Comparison of ENCODE assay signal across 8 cellular contexts in genomic region chr19:17216058-17216670, GRCh38. TPM values are rescaled to one million over a fixed set of nuclear protein-coding genes. Genes with fewer than 3 reads are reported as not detected.
DNase-seq lines count a peak whose midpoint lies in the region; ATAC-seq, FAIRE-seq and TF ChIP-seq lines count a peak whose summit lies in the region.

No MANE protein-coding gene starts in this region.

- intact Hi-C loops in activated T-helper 2 cell treated with anti-CD3 and anti-CD28 coated beads, Interferon-gamma antibody, Interleukin-2, Interleukin-4, amounts not matched to agents 10 μg/mL and 5 μg/mL and 100 μg/mL, durations not matched to agents 14 hours and 24 hours and 36 hours (cut with micrococcal nuclease) = no loop called here

- H3K9me1 ChIP-seq in keratinocyte (ENCODE audit: control insufficient read depth, extremely low read depth, insufficient read depth, low read length) = no peaks in the 10 kb centered on the region

- H3K4me1 ChIP-seq in keratinocyte (ENCODE audit: control insufficient read depth, extremely low read depth, insufficient read depth, low read length) = peaks cover 15% of the 10 kb centered on the region
- H3K4me1 ChIP-seq in thymus (ENCODE audit: control insufficient read depth, insufficient read depth, low read length) = peaks cover 14% of the 10 kb centered on the region

- H3K79me2 ChIP-seq in keratinocyte (ENCODE audit: control insufficient read depth, insufficient read depth, low read length) = no peaks in the 10 kb centered on the region

- H3K4me3 Mint-ChIP-seq in activated CD4-positive, alpha-beta T cell treated with anti-CD3 and anti-CD28 coated beads, Interleukin-2, amount 10 ng/mL, durations not matched to agents 7 days and 5 days = peak overlapping the region; percentile 76
- H3K4me3 Mint-ChIP-seq in activated T-helper 2 cell treated with anti-CD3 and anti-CD28 coated beads, Interferon-gamma antibody, Interleukin-2, Interleukin-4, amounts not matched to agents 10 μg/mL and 5 μg/mL and 100 μg/mL, durations not matched to agents 14 hours and 24 hours and 36 hours (ENCODE audit: low read depth) = peak overlapping the region; percentile 84

- ATAC-seq in GM21786 (IDR thresholded peaks at IDR 0.05; ENCODE audit: unreplicated experiment) = no peak

- TF ChIP-seq CTCF in keratinocyte (optimal IDR thresholded peaks at IDR 0.05 in 1 of 3, IDR thresholded peaks at IDR 0.05 in 1 of 3, conservative IDR thresholded peaks at IDR 0.05 in 1 of 3; ENCODE audit: extremely low read depth in 1 of 3, insufficient read depth in 2 of 3, low read length in 3 of 3) = no peak

- H3K27ac Mint-ChIP-seq in activated CD4-positive, alpha-beta T cell treated with anti-CD3 and anti-CD28 coated beads, Interleukin-2, amount 10 ng/mL, durations not matched to agents 7 days and 5 days = peak overlapping the region; percentile 98
- peak overlapping the region; percentile 96 for H3K27ac Mint-ChIP-seq in activated T-helper 2 cell treated with anti-CD3 and anti-CD28 coated beads, Interferon-gamma antibody, Interleukin-2, Interleukin-4, amounts not matched to agents 10 μg/mL and 5 μg/mL and 100 μg/mL, durations not matched to agents 14 hours and 24 hours and 36 hours

- peaks cover 2 to 26% of the 10 kb centered on the region in 2 experiments for H3K36me3 ChIP-seq in keratinocyte (ENCODE audit: control insufficient read depth in 2 of 2, extremely low read depth in 1 of 2, insufficient read depth in 2 of 2, low read length in 2 of 2)
- peaks cover 53% of the 10 kb centered on the region for H3K36me3 ChIP-seq in thymus (ENCODE audit: control insufficient read depth, insufficient read depth)

- H3K4me3 ChIP-seq in keratinocyte (ENCODE audit: control insufficient read depth in 2 of 3, extremely low read depth in 1 of 3, insufficient read depth in 2 of 3, low read depth in 1 of 3, low read length in 3 of 3) (peak overlapping the region; percentile 67 to 82 (median 76)), thymus (ENCODE audit: low read length) (peak overlapping the region; percentile 81)

- dilution Hi-C loops in keratinocyte (cut with MboI; ENCODE audit: extremely low pct_ligation_motif_present, low sequenced_read_pairs) = no loop called here

- no peak for DNase-seq in activated CD4-positive, alpha-beta T cell treated with anti-CD3 and anti-CD28 coated beads, Interleukin-2, amount 10 ng/mL, durations not matched to agents 7 days and 5 days
- no peak for DNase-seq in activated CD4-positive, alpha-beta T cell treated with anti-CD3 and anti-CD28 coated beads for 48 hours
- no peak for DNase-seq in activated T-helper 2 cell treated with anti-CD3 and anti-CD28 coated beads, Interferon-gamma antibody, Interleukin-2, Interleukin-4, amounts not matched to agents 10 μg/mL and 5 μg/mL and 100 μg/mL, durations not matched to agents 14 hours and 24 hours and 36 hours (ENCODE audit: low spot score)
- DNase-seq in keratinocyte (ENCODE audit: low read depth, low spot score) (no peak), midbrain (lab: John Stamatoyannopoulos, UW) (no peak)
- no peak for DNase-seq in stimulated activated CD4-positive, alpha-beta T cell treated with anti-CD3 and anti-CD28 coated beads, Interleukin-4, amount 100 ng/mL, for 1 hour

- FAIRE-seq in keratinocyte (lab: Jason Lieb, UNC) = no peak

- peak overlapping the region; percentile 73 for H3K4me2 ChIP-seq in keratinocyte (ENCODE audit: control insufficient read depth, extremely low read depth, insufficient read depth, low read depth, low read length)

- H3K27me3 Mint-ChIP-seq in activated CD4-positive, alpha-beta T cell treated with anti-CD3 and anti-CD28 coated beads, Interleukin-2, amount 10 ng/mL, durations not matched to agents 7 days and 5 days = no peaks in the 10 kb centered on the region
- H3K27me3 Mint-ChIP-seq in activated T-helper 2 cell treated with anti-CD3 and anti-CD28 coated beads, Interferon-gamma antibody, Interleukin-2, Interleukin-4, amounts not matched to agents 10 μg/mL and 5 μg/mL and 100 μg/mL, durations not matched to agents 14 hours and 24 hours and 36 hours (ENCODE audit: low read depth) = no peaks in the 10 kb centered on the region

- H4K20me1 ChIP-seq in keratinocyte (ENCODE audit: control insufficient read depth, extremely low read depth, insufficient read depth, low read length) = no peaks in the 10 kb centered on the region

- H3K9ac ChIP-seq in keratinocyte (ENCODE audit: control insufficient read depth, extremely low read depth, insufficient read depth, low read length) = peak overlapping the region; percentile 92

- no peaks in the 10 kb centered on the region for H3K27me3 ChIP-seq in keratinocyte (ENCODE audit: control insufficient read depth, extremely low read depth, insufficient read depth, low read length)
- no peaks in the 10 kb centered on the region for H3K27me3 ChIP-seq in thymus (ENCODE audit: control insufficient read depth, insufficient read depth)

- peaks cover 34% of the 10 kb centered on the region for H3K36me3 Mint-ChIP-seq in activated CD4-positive, alpha-beta T cell treated with anti-CD3 and anti-CD28 coated beads, Interleukin-2, amount 10 ng/mL, durations not matched to agents 7 days and 5 days (ENCODE audit: low read depth)
- peaks cover 50% of the 10 kb centered on the region for H3K36me3 Mint-ChIP-seq in activated T-helper 2 cell treated with anti-CD3 and anti-CD28 coated beads, Interferon-gamma antibody, Interleukin-2, Interleukin-4, amounts not matched to agents 10 μg/mL and 5 μg/mL and 100 μg/mL, durations not matched to agents 14 hours and 24 hours and 36 hours (ENCODE audit: low read depth)

- H3K27ac ChIP-seq in keratinocyte (ENCODE audit: control insufficient read depth, insufficient read depth, low read length) (no peak overlapping the region), thymus (ENCODE audit: low read depth) (no peak overlapping the region)

- WGBS in thymus = 96% methylated on average over 13 of the region's 13 CpGs

- CTCF ChIA-PET in activated CD4-positive, alpha-beta T cell treated with anti-CD3 and anti-CD28 coated beads, Interleukin-2, amount 10 ng/mL, durations not matched to agents 7 days and 5 days (lab: Charles Lee) = interaction anchor here (0.7 to 1.7 kb wide), 4 partner anchors 10 to 1145 kb away, joined by 4 to 5 read pairs (median 5); partner anchors contain the start of gene OCEL1

- POLR2A ChIA-PET in activated CD4-positive, alpha-beta T cell treated with anti-CD3 and anti-CD28 coated beads, Interleukin-2, amount 10 ng/mL, durations not matched to agents 7 days and 5 days (lab: Charles Lee) = interaction anchor here (1.1 to 1.3 kb wide), 2 partner anchors 10 to 139 kb away, joined by 3 to 5 read pairs; partner anchors contain the start of gene OCEL1

- no peaks in the 10 kb centered on the region for H3K9me3 ChIP-seq in keratinocyte (ENCODE audit: control insufficient read depth, low read depth, low read length)
- peaks cover 1% of the 10 kb centered on the region for H3K9me3 ChIP-seq in thymus (ENCODE audit: control insufficient read depth)

- H2AFZ ChIP-seq in keratinocyte (ENCODE audit: control insufficient read depth, low read length) = no peak overlapping the region

- H3K9me3 Mint-ChIP-seq in activated CD4-positive, alpha-beta T cell treated with anti-CD3 and anti-CD28 coated beads, Interleukin-2, amount 10 ng/mL, durations not matched to agents 7 days and 5 days = no peaks in the 10 kb centered on the region
- H3K9me3 Mint-ChIP-seq in activated T-helper 2 cell treated with anti-CD3 and anti-CD28 coated beads, Interferon-gamma antibody, Interleukin-2, Interleukin-4, amounts not matched to agents 10 μg/mL and 5 μg/mL and 100 μg/mL, durations not matched to agents 14 hours and 24 hours and 36 hours = no peaks in the 10 kb centered on the region

- peaks cover 21% of the 10 kb centered on the region for H3K4me1 Mint-ChIP-seq in activated CD4-positive, alpha-beta T cell treated with anti-CD3 and anti-CD28 coated beads, Interleukin-2, amount 10 ng/mL, durations not matched to agents 7 days and 5 days
- peaks cover 5% of the 10 kb centered on the region for H3K4me1 Mint-ChIP-seq in activated T-helper 2 cell treated with anti-CD3 and anti-CD28 coated beads, Interferon-gamma antibody, Interleukin-2, Interleukin-4, amounts not matched to agents 10 μg/mL and 5 μg/mL and 100 μg/mL, durations not matched to agents 14 hours and 24 hours and 36 hours (ENCODE audit: low read depth)

RNA-seq across cellular contexts. Expression of gene USE1, which starts 1.0 kb away (rescaled TPM):
- 10 to 100 TPM; 23.3 to 24.7 TPM for total RNA-seq in activated CD4-positive, alpha-beta T cell treated with anti-CD3 and anti-CD28 coated beads, Interleukin-2, amount 10 ng/mL, durations not matched to agents 7 days and 5 days
- total RNA-seq in activated T-helper 2 cell treated with anti-CD3 and anti-CD28 coated beads, Interferon-gamma antibody, Interleukin-2, Interleukin-4, amounts not matched to agents 10 μg/mL and 5 μg/mL and 100 μg/mL, durations not matched to agents 14 hours and 24 hours and 36 hours = 26.4 and 27.2 TPM in 2 replicates
- polyA plus RNA-seq in keratinocyte = 18.0 to 24.1 TPM (median 20.7 TPM) in 3 replicates
- 21.7 TPM for polyA plus RNA-seq in keratinocyte (2011; ENCODE audit: low read depth)
- 11.7 and 27.0 TPM in 2 replicates for polyA plus RNA-seq in keratinocyte (2011; cell fraction: cytosol; rRNA removed)
- polyA plus RNA-seq in keratinocyte (2011; cell fraction: nucleus; rRNA removed) = 17.0 and 19.8 TPM in 2 replicates
- polyA plus RNA-seq in keratinocyte (2012; ENCODE audit: low replicate concordance) = 14.7 and 24.1 TPM in 2 replicates
- polyA minus RNA-seq in keratinocyte = 4.1 to 7.6 TPM (median 7.2 TPM) in 3 replicates
- polyA minus RNA-seq in keratinocyte (2011; cell fraction: cytosol; rRNA and poly(A)+ RNA removed) = 23.4 TPM
- 3.5 and 4.9 TPM in 2 replicates for polyA minus RNA-seq in keratinocyte (2011; cell fraction: nucleus; rRNA and poly(A)+ RNA removed)
- polyA plus RNA-seq in thymus = 52.9 TPM

RNA-seq across cellular contexts. Expression of gene OCEL1, which starts 9.9 kb away (rescaled TPM):
- total RNA-seq in activated CD4-positive, alpha-beta T cell treated with anti-CD3 and anti-CD28 coated beads, Interleukin-2, amount 10 ng/mL, durations not matched to agents 7 days and 5 days = 10 to 100 TPM; 19.6 to 23.1 TPM
- total RNA-seq in activated T-helper 2 cell treated with anti-CD3 and anti-CD28 coated beads, Interferon-gamma antibody, Interleukin-2, Interleukin-4, amounts not matched to agents 10 μg/mL and 5 μg/mL and 100 μg/mL, durations not matched to agents 14 hours and 24 hours and 36 hours = 20.7 and 22.0 TPM in 2 replicates
- polyA plus RNA-seq in keratinocyte (2.1 to 6.6 TPM (median 2.2 TPM) in 3 replicates), thymus (24.8 TPM)
- 3.2 TPM for polyA plus RNA-seq in keratinocyte (2011; ENCODE audit: low read depth)
- polyA plus RNA-seq in keratinocyte (2011; cell fraction: cytosol; rRNA removed) = 3.5 and 7.4 TPM in 2 replicates
- polyA plus RNA-seq in keratinocyte (2011; cell fraction: nucleus; rRNA removed) = 5.7 and 9.2 TPM in 2 replicates
- polyA plus RNA-seq in keratinocyte (2012; ENCODE audit: low replicate concordance) = 6.5 and 18.1 TPM in 2 replicates
- 1.5 to 7.8 TPM (median 1.8 TPM) in 3 replicates for polyA minus RNA-seq in keratinocyte
- 4.0 TPM for polyA minus RNA-seq in keratinocyte (2011; cell fraction: cytosol; rRNA and poly(A)+ RNA removed)
- polyA minus RNA-seq in keratinocyte (2011; cell fraction: nucleus; rRNA and poly(A)+ RNA removed) = 1.6 and 2.4 TPM in 2 replicates

RNA-seq across cellular contexts. Expression of gene NR2F6, which starts 29.6 kb away (rescaled TPM):
- 1 to 10 TPM; 3.6 to 3.8 TPM for total RNA-seq in activated CD4-positive, alpha-beta T cell treated with anti-CD3 and anti-CD28 coated beads, Interleukin-2, amount 10 ng/mL, durations not matched to agents 7 days and 5 days
- 13.2 and 13.4 TPM in 2 replicates for total RNA-seq in activated T-helper 2 cell treated with anti-CD3 and anti-CD28 coated beads, Interferon-gamma antibody, Interleukin-2, Interleukin-4, amounts not matched to agents 10 μg/mL and 5 μg/mL and 100 μg/mL, durations not matched to agents 14 hours and 24 hours and 36 hours
- polyA plus RNA-seq in keratinocyte = 12.3 to 20.2 TPM (median 12.9 TPM) in 3 replicates
- polyA plus RNA-seq in keratinocyte (2011; ENCODE audit: low read depth) = 2.9 TPM
- 10.1 and 23.5 TPM in 2 replicates for polyA plus RNA-seq in keratinocyte (2011; cell fraction: cytosol; rRNA removed)
- 13.6 and 21.8 TPM in 2 replicates for polyA plus RNA-seq in keratinocyte (2011; cell fraction: nucleus; rRNA removed)
- polyA plus RNA-seq in keratinocyte (2012; ENCODE audit: low replicate concordance) = 17.8 and 23.9 TPM in 2 replicates
- 7.7 to 18.4 TPM (median 11.8 TPM) in 3 replicates for polyA minus RNA-seq in keratinocyte
- polyA minus RNA-seq in keratinocyte (2011; cell fraction: cytosol; rRNA and poly(A)+ RNA removed) = 51.4 TPM
- polyA minus RNA-seq in keratinocyte (2011; cell fraction: nucleus; rRNA and poly(A)+ RNA removed) = 14.8 and 20.2 TPM in 2 replicates
- polyA plus RNA-seq in thymus = 15.0 TPM

RNA-seq across cellular contexts. Expression of gene USHBP1, which starts 48.4 kb away (rescaled TPM):
- under 1 TPM in 1 of 2 experiments, not detected in 1; 0.27 TPM for total RNA-seq in activated CD4-positive, alpha-beta T cell treated with anti-CD3 and anti-CD28 coated beads, Interleukin-2, amount 10 ng/mL, durations not matched to agents 7 days and 5 days
- total RNA-seq in activated T-helper 2 cell treated with anti-CD3 and anti-CD28 coated beads, Interferon-gamma antibody, Interleukin-2, Interleukin-4, amounts not matched to agents 10 μg/mL and 5 μg/mL and 100 μg/mL, durations not matched to agents 14 hours and 24 hours and 36 hours = 0.07 TPM in 1 of 2 replicates, not detected in the other
- polyA plus RNA-seq in keratinocyte (not detected in 3 replicates), thymus (4.4 TPM)
- not detected for polyA plus RNA-seq in keratinocyte (2011; ENCODE audit: low read depth)
- polyA plus RNA-seq in keratinocyte (2011; cell fraction: cytosol; rRNA removed) = not detected in 2 replicates
- polyA plus RNA-seq in keratinocyte (2011; cell fraction: nucleus; rRNA removed) = not detected in 2 replicates
- polyA plus RNA-seq in keratinocyte (2012; ENCODE audit: low replicate concordance) = not detected in 2 replicates
- polyA minus RNA-seq in keratinocyte = not detected in 3 replicates
- not detected for polyA minus RNA-seq in keratinocyte (2011; cell fraction: cytosol; rRNA and poly(A)+ RNA removed)
- polyA minus RNA-seq in keratinocyte (2011; cell fraction: nucleus; rRNA and poly(A)+ RNA removed) = not detected in 2 replicates

RNA-seq across cellular contexts. Expression of gene BABAM1, which starts 51.1 kb away (rescaled TPM):
- total RNA-seq in activated CD4-positive, alpha-beta T cell treated with anti-CD3 and anti-CD28 coated beads, Interleukin-2, amount 10 ng/mL, durations not matched to agents 7 days and 5 days = 100 to 1,000 TPM; 111 to 113 TPM
- 122 and 123 TPM in 2 replicates for total RNA-seq in activated T-helper 2 cell treated with anti-CD3 and anti-CD28 coated beads, Interferon-gamma antibody, Interleukin-2, Interleukin-4, amounts not matched to agents 10 μg/mL and 5 μg/mL and 100 μg/mL, durations not matched to agents 14 hours and 24 hours and 36 hours
- 83.1 to 92.8 TPM (median 83.1 TPM) in 3 replicates for polyA plus RNA-seq in keratinocyte
- 41.9 TPM for polyA plus RNA-seq in keratinocyte (2011; ENCODE audit: low read depth)
- 80.6 and 94.1 TPM in 2 replicates for polyA plus RNA-seq in keratinocyte (2011; cell fraction: cytosol; rRNA removed)
- polyA plus RNA-seq in keratinocyte (2011; cell fraction: nucleus; rRNA removed) = 82.1 and 101 TPM in 2 replicates
- 38.9 and 68.3 TPM in 2 replicates for polyA plus RNA-seq in keratinocyte (2012; ENCODE audit: low replicate concordance)
- polyA minus RNA-seq in keratinocyte = 36.9 to 53.7 TPM (median 38.0 TPM) in 3 replicates
- polyA minus RNA-seq in keratinocyte (2011; cell fraction: cytosol; rRNA and poly(A)+ RNA removed) = 28.0 TPM
- polyA minus RNA-seq in keratinocyte (2011; cell fraction: nucleus; rRNA and poly(A)+ RNA removed) = 15.4 and 16.8 TPM in 2 replicates
- polyA plus RNA-seq in thymus = 94.4 TPM
